ENCODE assay signal across 12 cellular contexts in genomic region chr19:14507704-14508246, GRCh38. TPM values are rescaled to one million over a fixed set of nuclear protein-coding genes. Genes with fewer than 3 reads are reported as not detected.
DNase-seq lines count a peak whose midpoint lies in the region; ATAC-seq and TF ChIP-seq lines count a peak whose summit lies in the region.
"Had no signal": no experiment of that assay in that cellular context is flagged by ENCODE, and none has a peak within 500 bp of the region (broad histone marks: within the 10 kb centered on the region; RNA-seq: fewer than 3 reads in every experiment).

No MANE protein-coding gene starts in this region.

- peak; percentile 77 for DNase-seq in CD1c-positive myeloid dendritic cell (ENCODE audit: extremely low spot score)
- DNase-seq in IMR-90, result peak; percentile 67
- peak; percentile 91 for DNase-seq in kidney tubule cell (ENCODE audit: low spot score)
- no peak for DNase-seq in suprapubic skin (ENCODE audit: low spot score in 2 of 2)
- no peak for DNase-seq in iPS-NIHi11 (ENCODE audit: low spot score)
- no peak for DNase-seq in activated effector memory CD4-positive, alpha-beta T cell treated with Interleukin-2 at 50 U/mL for 16 hours
- DNase-seq: left colon, transverse colon had no signal

- H2AK5ac ChIP-seq in IMR-90 (ENCODE audit: low read depth, low read length), result peak overlapping the region; percentile 85

- H4K20me1 ChIP-seq in IMR-90 (ENCODE audit: insufficient read depth, low read length), result 0 out of 2 replicates have a peak, but pooled peaks cover 4% of the 10 kb centered on the region

- dilution Hi-C loops in IMR-90 (cut with HindIII; ENCODE audit: low sequenced_read_pairs, unreplicated experiment), result no loop called here

- no peak overlapping the region for H3K14ac ChIP-seq in IMR-90 (replicated peaks; ENCODE audit: low read depth, low read length)

- peaks cover 0 to 16% of the 10 kb centered on the region in 2 experiments; a peak in 2 of 4 replicates for H3K79me1 ChIP-seq in IMR-90 (ENCODE audit: low read depth in 1 of 2, low read length in 2 of 2)

- no peak overlapping the region for H3K9ac ChIP-seq in IMR-90 (ENCODE audit: low read depth, low read length)
- H3K9ac ChIP-seq: KMS-11 had no signal

- H3K36me3 Mint-ChIP-seq in activated T-helper 17 cell treated with anti-CD3 and anti-CD28 coated beads, Interleukin-2, amount 50 U/mL, for 72 hours (ENCODE audit: low read depth), result no peaks in the 10 kb centered on the region

- peaks cover 10% of the 10 kb centered on the region; the same call in 1 of the 2 replicates for H3K9me1 ChIP-seq in IMR-90 (ENCODE audit: insufficient read depth, low read length)

- POLR2A ChIA-PET in IMR-90 (lab: Charles Lee; ENCODE audit: unreplicated experiment), result interaction anchor here (0.8 kb wide), 1 partner anchor 11 kb away, joined by 20 read pairs; no protein-coding TSS in a partner anchor

- peaks cover 16% of the 10 kb centered on the region for H3K4me1 ChIP-seq in IMR-90 (ENCODE audit: control insufficient read depth, insufficient read depth, low read length)
- H3K4me1 ChIP-seq in suprapubic skin, result peaks cover 28% of the 10 kb centered on the region

- no peaks in the 10 kb centered on the region for H3K27me3 Mint-ChIP-seq in activated T-helper 17 cell treated with anti-CD3 and anti-CD28 coated beads, Interleukin-2, amount 50 U/mL, for 72 hours

- no peak for TF ChIP-seq POLR2A in IMR-90 (IDR thresholded peaks at IDR 0.05; ENCODE audit: low read depth, low read length)
- no peak for TF ChIP-seq POLR2A in suprapubic skin (IDR thresholded peaks at IDR 0.05)

- WGBS in IMR-90 (ENCODE audit: extremely low coverage in 2 of 2, insufficient read length in 1 of 2), 2 experiments, result 42% methylated on average over 3 of the region's 8 CpGs; no CpG with 5 or more reads in 1 of the 2 experiments
- 62% methylated on average over 7 of the region's 8 CpGs for WGBS in suprapubic skin

- BruUV-seq in IMR-90 (replicated peaks; lab: Mats Ljungman, UMichigan), result no TSS peak

- H3K18ac ChIP-seq in IMR-90 (ENCODE audit: low read depth, low read length), result no peak overlapping the region

- no peak overlapping the region for H3K23ac ChIP-seq in IMR-90 (ENCODE audit: low read depth, low read length)

- CTCF ChIA-PET in IMR-90 (lab: Yijun Ruan, JAX), result no interaction called here

- H3K27ac ChIP-seq in IMR-90 (ENCODE audit: insufficient read depth, low read length) (peak overlapping the region; percentile 29), suprapubic skin (no peak overlapping the region)

- H3K4me3 ChIP-seq in IMR-90 (ENCODE audit: insufficient read depth, low read depth, low read length) (no peak overlapping the region), suprapubic skin (no peak overlapping the region)
- H3K4me3 ChIP-seq: transverse colon had no signal

- H4K91ac ChIP-seq in IMR-90 (ENCODE audit: insufficient read depth, low read depth, low read length), result peak overlapping the region; percentile 88; the same call in 1 of the 2 replicates

- H3K27me3 ChIP-seq in IMR-90 (ENCODE audit: control insufficient read depth, insufficient read depth, low read length), result no peaks in the 10 kb centered on the region
- H3K27me3 ChIP-seq in suprapubic skin, result no peaks in the 10 kb centered on the region
- H3K27me3 ChIP-seq: transverse colon had no signal

- peak overlapping the region; percentile 65 for H2BK120ac ChIP-seq in IMR-90 (ENCODE audit: low read depth, low read length)

- TF ChIP-seq EP300 in suprapubic skin (IDR thresholded peaks at IDR 0.05), result no peak

- peak overlapping the region; percentile 46 for H3K4me3 Mint-ChIP-seq in activated T-helper 17 cell treated with anti-CD3 and anti-CD28 coated beads, Interleukin-2, amount 50 U/mL, for 72 hours

- in situ Hi-C loops in IMR-90 (cut with MboI; ENCODE audit: low sequenced_read_pairs), result no loop called here

- no peak overlapping the region for H2AK9ac ChIP-seq in IMR-90 (replicated peaks; ENCODE audit: low read depth, low read length, poor library complexity)

- peak overlapping the region; percentile 66 for H3K27ac Mint-ChIP-seq in activated T-helper 17 cell treated with anti-CD3 and anti-CD28 coated beads, Interleukin-2, amount 50 U/mL, for 72 hours

- no peak for TF ChIP-seq RAD21 in IMR-90 (IDR thresholded peaks at IDR 0.05; ENCODE audit: low read length)

- no peaks in the 10 kb centered on the region for H3K9me3 ChIP-seq in IMR-90 (ENCODE audit: control insufficient read depth, insufficient read depth, low read length)
- no peaks in the 10 kb centered on the region for H3K9me3 ChIP-seq in suprapubic skin
- H3K9me3 ChIP-seq: transverse colon had no signal

- no peaks in the 10 kb centered on the region for H3K9me3 Mint-ChIP-seq in activated T-helper 17 cell treated with anti-CD3 and anti-CD28 coated beads, Interleukin-2, amount 50 U/mL, for 72 hours

- no peak overlapping the region for H4K5ac ChIP-seq in IMR-90 (ENCODE audit: low read depth, low read length)

- H4K8ac ChIP-seq in IMR-90 (ENCODE audit: low read depth in 2 of 2, low read length in 2 of 2), result peak overlapping the region in 1 of 2 experiments; percentile 67; a peak in 2 of 4 replicates

- H3K4ac ChIP-seq in IMR-90 (ENCODE audit: low read depth, low read length), result peak overlapping the region; percentile 92

- peak; percentile 19 for ATAC-seq in IMR-90 (ENCODE audit: low read depth)
- ATAC-seq in activated T-helper 17 cell treated with anti-CD3 and anti-CD28 coated beads, Interleukin-2, amount 50 U/mL, for 72 hours (replicated peaks), result no peak
- no peak for ATAC-seq in GM21529 (IDR thresholded peaks at IDR 0.05; ENCODE audit: unreplicated experiment)
- ATAC-seq: left colon had no signal

- H3K4me2 ChIP-seq in IMR-90 (ENCODE audit: low read depth, low read length), result no peak overlapping the region; the same call in 1 of the 2 replicates

- no peak overlapping the region for H2AFZ ChIP-seq in IMR-90 (replicated peaks; ENCODE audit: low read length, poor library complexity)

- H2BK15ac ChIP-seq in IMR-90 (ENCODE audit: low read depth, low read length), result 0 out of 3 replicates have a peak overlapping the region, but pooled peaks have one; percentile 2

- intact Hi-C loops in IMR-90 (cut with micrococcal nuclease), result no loop called here

- H3K4me1 Mint-ChIP-seq in activated T-helper 17 cell treated with anti-CD3 and anti-CD28 coated beads, Interleukin-2, amount 50 U/mL, for 72 hours, result peaks cover 25% of the 10 kb centered on the region

- H2BK20ac ChIP-seq in IMR-90 (ENCODE audit: low read depth, low read length), result peak overlapping the region; percentile 9

- no peak overlapping the region for H3K56ac ChIP-seq in IMR-90 (ENCODE audit: extremely low read depth, insufficient read depth, low read length)

- peak overlapping the region; percentile 33 for H2BK5ac ChIP-seq in IMR-90 (ENCODE audit: low read depth, low read length, poor library complexity, severe bottlenecking)

- H3K36me3 ChIP-seq in IMR-90 (ENCODE audit: control insufficient read depth, insufficient read depth, low read length), result no peaks in the 10 kb centered on the region
- no peaks in the 10 kb centered on the region for H3K36me3 ChIP-seq in suprapubic skin
- H3K36me3 ChIP-seq: transverse colon had no signal

- TF ChIP-seq CTCF in IMR-90 (conservative IDR thresholded peaks at IDR 0.05; ENCODE audit: low read depth, low read length), result no peak
- TF ChIP-seq CTCF in suprapubic skin (IDR thresholded peaks at IDR 0.05), result no peak

TF ChIP-seq in IMR-90, 13 proteins besides CTCF, POLR2A, EP300 and RAD21 (continues in another document):
- TF ChIP-seq NFE2L2 (IDR thresholded peaks at IDR 0.05; ENCODE audit: low read depth, low read length), result no peak
- no peak for TF ChIP-seq USF2 (IDR thresholded peaks at IDR 0.05; ENCODE audit: low read depth, low read length)
- TF ChIP-seq CHD1 (IDR thresholded peaks at IDR 0.05; ENCODE audit: low read depth, low read length), result no peak
- TF ChIP-seq FOS (IDR thresholded peaks at IDR 0.05; ENCODE audit: low read depth, low read length), result no peak
- TF ChIP-seq SMC3 (IDR thresholded peaks at IDR 0.05; ENCODE audit: low read depth, low read length), result no peak
- TF ChIP-seq CEBPB (IDR thresholded peaks at IDR 0.05; ENCODE audit: low read depth, low read length), result no peak

RNA-seq across cellular contexts. Expression of gene DNAJB1, which starts 10.4 kb away (rescaled TPM):
- total RNA-seq in IMR-90 (2012; rRNA removed), result 82.5 and 88.2 TPM in 2 replicates
- polyA plus RNA-seq in IMR-90 (2012; rRNA removed), result 91.1 and 95.4 TPM in 2 replicates
- polyA plus RNA-seq in IMR-90 (2012; cell fraction: cytosol; rRNA removed), result 73.4 and 172 TPM in 2 replicates
- polyA plus RNA-seq in IMR-90 (2012; cell fraction: nucleus; rRNA removed; ENCODE audit: low replicate concordance), result 38.3 and 63.8 TPM in 2 replicates
- 100 to 1,000 TPM in 1 of 2 donors, 10 to 100 TPM in 1; 79.4 to 140 TPM for total RNA-seq in activated T-helper 17 cell treated with anti-CD3 and anti-CD28 coated beads, Interleukin-2, amount 50 U/mL, for 72 hours
- 100 to 1,000 TPM in 3 of 4 donors, 10 to 100 TPM in 1; 54.5 to 197 (median 145) TPM for total RNA-seq in suprapubic skin

RNA-seq across cellular contexts. Expression of gene GIPC1, which starts 11.8 kb away (rescaled TPM):
- total RNA-seq in IMR-90 (2012; rRNA removed), result 74.2 and 77.5 TPM in 2 replicates
- 133 and 153 TPM in 2 replicates for polyA plus RNA-seq in IMR-90 (2012; rRNA removed)
- polyA plus RNA-seq in IMR-90 (2012; cell fraction: cytosol; rRNA removed), result 151 and 196 TPM in 2 replicates
- polyA plus RNA-seq in IMR-90 (2012; cell fraction: nucleus; rRNA removed; ENCODE audit: low replicate concordance), result 93.4 and 205 TPM in 2 replicates
- 10 to 100 TPM; 23.4 to 44.9 TPM for total RNA-seq in activated T-helper 17 cell treated with anti-CD3 and anti-CD28 coated beads, Interleukin-2, amount 50 U/mL, for 72 hours
- 100 to 1,000 TPM in 3 of 4 donors, 10 to 100 TPM in 1; 85.8 to 111 (median 105) TPM for total RNA-seq in suprapubic skin

RNA-seq across cellular contexts. Expression of gene TECR, which starts 21.6 kb away (rescaled TPM):
- total RNA-seq in IMR-90 (2012; rRNA removed) (35.8 and 46.2 TPM in 2 replicates), suprapubic skin (100 to 1,000 TPM; 111 to 176 (median 150) TPM)
- polyA plus RNA-seq in IMR-90 (2012; rRNA removed), result 81.2 and 102 TPM in 2 replicates
- polyA plus RNA-seq in IMR-90 (2012; cell fraction: cytosol; rRNA removed), result 74.3 and 124 TPM in 2 replicates
- polyA plus RNA-seq in IMR-90 (2012; cell fraction: nucleus; rRNA removed; ENCODE audit: low replicate concordance), result 111 and 215 TPM in 2 replicates
- 100 to 1,000 TPM; 100 to 139 TPM for total RNA-seq in activated T-helper 17 cell treated with anti-CD3 and anti-CD28 coated beads, Interleukin-2, amount 50 U/mL, for 72 hours

RNA-seq across cellular contexts. Expression of gene PTGER1, which starts 32.6 kb away (rescaled TPM):
- total RNA-seq in IMR-90 (2012; rRNA removed) (0.28 and 0.54 TPM in 2 replicates), suprapubic skin (under 1 TPM in 1 of 4 donors, not detected in 3; 0.47 TPM)
- polyA plus RNA-seq in IMR-90 (2012; rRNA removed), result 0.60 and 1.6 TPM in 2 replicates
- polyA plus RNA-seq in IMR-90 (2012; cell fraction: cytosol; rRNA removed), result 0.90 and 2.7 TPM in 2 replicates
- polyA plus RNA-seq in IMR-90 (2012; cell fraction: nucleus; rRNA removed; ENCODE audit: low replicate concordance), result 0.52 and 2.4 TPM in 2 replicates
- under 1 TPM in 1 of 2 donors, not detected in 1; 0.17 TPM for total RNA-seq in activated T-helper 17 cell treated with anti-CD3 and anti-CD28 coated beads, Interleukin-2, amount 50 U/mL, for 72 hours
- total RNA-seq: H4 had no signal

Comparison
In these comparisons a context has a peak if more than half of its experiments do, and no peak if none do; other contexts are left out.
1. DNase-seq: peak in CD1c-positive myeloid dendritic cell (single experiment), IMR-90 (single experiment) and kidney tubule cell (single experiment); none in suprapubic skin (0 of 2), iPS-NIHi11 (single experiment) and activated effector memory CD4-positive, alpha-beta T cell treated with Interleukin-2 at 50 U/mL for 16 hours (single experiment).